In the genomic region with DNA sequence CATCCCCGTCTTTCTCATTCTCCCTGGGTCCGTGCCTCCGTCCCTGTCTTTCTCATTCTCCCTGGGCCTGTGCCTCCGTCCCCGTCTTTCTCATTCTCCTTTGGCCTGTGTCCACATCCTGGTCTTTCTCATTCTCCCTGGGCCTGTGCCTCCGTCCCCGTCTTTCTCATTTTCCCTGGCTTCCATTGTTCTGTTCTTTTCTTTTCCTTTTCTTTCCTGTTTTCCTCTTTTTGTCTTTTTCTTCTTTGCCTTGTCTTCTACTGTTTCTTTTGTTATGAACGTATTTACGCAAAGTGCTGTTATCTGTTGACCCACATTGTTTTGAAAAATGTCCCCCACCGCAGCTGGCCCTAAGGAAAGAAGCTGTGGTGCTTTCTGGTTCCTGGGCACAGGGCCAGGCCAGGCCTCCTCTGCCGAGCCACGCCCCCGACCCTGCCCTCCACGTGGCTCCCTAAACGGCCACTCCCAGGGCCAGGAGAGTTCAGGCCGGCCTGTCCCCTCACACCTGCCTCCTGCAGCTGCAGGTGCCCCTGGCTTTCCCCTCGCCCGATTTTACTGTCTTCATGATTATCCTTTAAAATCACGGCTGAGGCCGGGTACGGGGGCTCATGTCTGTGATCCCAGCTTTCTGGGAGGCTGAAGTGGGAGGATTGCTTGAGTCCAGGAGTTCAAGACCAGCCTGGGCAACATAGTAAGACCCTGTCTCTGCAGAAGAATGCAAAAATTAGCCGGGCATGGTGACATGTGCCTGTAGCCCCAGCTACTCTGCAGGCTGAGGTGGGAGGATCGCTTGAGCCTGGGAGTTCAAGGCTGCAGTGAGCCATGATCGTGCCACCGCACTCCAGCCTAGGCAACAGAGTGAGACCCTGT, we compare ENCODE assay signal across 14 cellular contexts. TPM values are rescaled to one million over a fixed set of nuclear protein-coding genes. Genes with fewer than 3 reads are reported as not detected.
DNase-seq lines count a peak whose midpoint lies in the region; ATAC-seq and TF ChIP-seq lines count a peak whose summit lies in the region.
"Had no signal": no experiment of that assay in that cellular context is flagged by ENCODE, and none has a peak within 500 bp of the region (broad histone marks: within the 10 kb centered on the region; RNA-seq: fewer than 3 reads in every experiment).

No MANE protein-coding gene starts in this region.

- 57% methylated on average over 21 of the region's 25 CpGs for WGBS in right lobe of liver (ENCODE audit: insufficient coverage, low coverage, low lambda C conversion rate, missing lambda C conversion rate)

- no peak overlapping the region for H3K4me3 Mint-ChIP-seq in brain
- H3K4me3 Mint-ChIP-seq: T-cell had no signal

- peaks cover 4% of the 10 kb centered on the region for H3K36me3 Mint-ChIP-seq in brain
- H3K36me3 Mint-ChIP-seq: T-cell had no signal

- no peaks in the 10 kb centered on the region for H3K9me3 Mint-ChIP-seq in brain
- H3K9me3 Mint-ChIP-seq: T-cell had no signal

- no peaks in the 10 kb centered on the region for H3K27me3 ChIP-seq in right lobe of liver
- H3K27me3 ChIP-seq: ascending aorta had no signal

- ATAC-seq in right lobe of liver (peak; percentile 60 to 82 (median 66)), GM19023 (IDR thresholded peaks at IDR 0.05; ENCODE audit: unreplicated experiment) (no peak), GM21717 (IDR thresholded peaks at IDR 0.05; ENCODE audit: unreplicated experiment) (no peak)
- ATAC-seq: T-cell had no signal

- no peak; the same call in 1 of the 2 replicates for TF ChIP-seq RAD21 in Ishikawa (IDR thresholded peaks at IDR 0.05; ENCODE audit: low read depth)

- H3K4me1 Mint-ChIP-seq in brain, result peaks cover 5% of the 10 kb centered on the region
- H3K4me1 Mint-ChIP-seq: T-cell had no signal

- no peak for TF ChIP-seq POLR2A in right lobe of liver (IDR thresholded peaks at IDR 0.05)

- H3K4me1 ChIP-seq in right lobe of liver, result no peaks in the 10 kb centered on the region
- H3K4me1 ChIP-seq: ascending aorta, psoas muscle had no signal

- H3K27ac ChIP-seq in right lobe of liver, result no peak overlapping the region
- H3K27ac ChIP-seq: ascending aorta, psoas muscle had no signal

- peak overlapping the region; percentile 3 to 67 (median 25) for H3K27ac Mint-ChIP-seq in brain
- H3K27ac Mint-ChIP-seq: T-cell had no signal

- peaks cover 0 to 13% (median 0%) of the 10 kb centered on the region in 4 donors for H3K36me3 ChIP-seq in right lobe of liver

- no peak for TF ChIP-seq CTCF in brain (conservative IDR thresholded peaks at IDR 0.05)
- TF ChIP-seq CTCF in right lobe of liver (IDR thresholded peaks at IDR 0.05), result no peak

- H3K27me3 Mint-ChIP-seq in brain, result no peaks in the 10 kb centered on the region
- H3K27me3 Mint-ChIP-seq: T-cell had no signal

- DNase-seq in COLO668 (lab: John Stamatoyannopoulos, UW; ENCODE audit: unreplicated experiment), result peak; percentile 91
- DNase-seq in right lobe of liver, result peak; percentile 52 to 58 (median 52)
- no peak for DNase-seq in activated naive CD4-positive, alpha-beta T cell (lab: John Stamatoyannopoulos, UW)
- no peak for DNase-seq in SKM-1 (lab: John Stamatoyannopoulos, UW; ENCODE audit: unreplicated experiment)
- DNase-seq: Caco-2, KBM-7, NCI-H526, T-cell had no signal

- H3K9me3 ChIP-seq in right lobe of liver, result no peaks in the 10 kb centered on the region
- H3K9me3 ChIP-seq: ascending aorta, Caco-2, psoas muscle had no signal

- intact Hi-C loops in right lobe of liver (cut with DNase I), result no loop called here

- H3K4me3 ChIP-seq in right lobe of liver, result no peak overlapping the region
- H3K4me3 ChIP-seq: ascending aorta, psoas muscle had no signal

- TF ChIP-seq EP300 in Ishikawa (IDR thresholded peaks at IDR 0.05; ENCODE audit: borderline replicate concordance), result no peak

TF ChIP-seq in Ishikawa, 13 proteins besides CTCF, POLR2A, EP300 and RAD21:
- TF ChIP-seq YY1 (IDR thresholded peaks at IDR 0.05; ENCODE audit: low read depth) (no peak), TCF12 (IDR thresholded peaks at IDR 0.05; ENCODE audit: low read depth) (no peak), NFIC (IDR thresholded peaks at IDR 0.05) (peak; percentile 63; the same call in 1 of the 2 replicates)
- TF ChIP-seq, protein P1, sequence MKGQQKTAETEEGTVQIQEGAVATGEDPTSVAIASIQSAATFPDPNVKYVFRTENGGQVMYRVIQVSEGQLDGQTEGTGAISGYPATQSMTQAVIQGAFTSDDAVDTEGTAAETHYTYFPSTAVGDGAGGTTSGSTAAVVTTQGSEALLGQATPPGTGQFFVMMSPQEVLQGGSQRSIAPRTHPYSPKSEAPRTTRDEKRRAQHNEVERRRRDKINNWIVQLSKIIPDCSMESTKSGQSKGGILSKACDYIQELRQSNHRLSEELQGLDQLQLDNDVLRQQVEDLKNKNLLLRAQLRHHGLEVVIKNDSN (IDR thresholded peaks at IDR 0.05), result peak; percentile 88
- TF ChIP-seq, protein P2, sequence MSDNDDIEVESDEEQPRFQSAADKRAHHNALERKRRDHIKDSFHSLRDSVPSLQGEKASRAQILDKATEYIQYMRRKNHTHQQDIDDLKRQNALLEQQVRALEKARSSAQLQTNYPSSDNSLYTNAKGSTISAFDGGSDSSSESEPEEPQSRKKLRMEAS (IDR thresholded peaks at IDR 0.05), result peak; percentile 76

RNA-seq across cellular contexts. Expression of a gene that starts 14.0 kb away (rescaled TPM):
- polyA plus RNA-seq in brain (ENCODE audit: insufficient read depth, low read depth, low replicate concordance), result 0.15 TPM
- 1 to 10 TPM in 3 of 6 experiments, under 1 TPM in 3; 0.12 to 6.7 (median 2.9) TPM for total RNA-seq in right lobe of liver
- total RNA-seq: ascending aorta, T-cell had no signal
- polyA plus RNA-seq: psoas muscle had no signal

RNA-seq across cellular contexts. Expression of a gene that starts 17.5 kb away (rescaled TPM):
- polyA plus RNA-seq in brain (ENCODE audit: insufficient read depth, low read depth, low replicate concordance), result 66.7 TPM
- 10 to 100 TPM; 11.8 to 39.8 (median 26.5) TPM for total RNA-seq in right lobe of liver

RNA-seq across cellular contexts. Expression of a gene that starts 17.6 kb away (rescaled TPM):
- 292 TPM for polyA plus RNA-seq in brain (ENCODE audit: insufficient read depth, low read depth, low replicate concordance)
- 10 to 100 TPM; 22.4 to 64.2 (median 28.2) TPM for total RNA-seq in right lobe of liver

RNA-seq across cellular contexts. Expression of a gene that starts 38.1 kb away (rescaled TPM):
- polyA plus RNA-seq in brain (ENCODE audit: insufficient read depth, low read depth, low replicate concordance), result 3.2 TPM
- not detected for total RNA-seq in right lobe of liver
- total RNA-seq: ascending aorta, psoas muscle had no signal

Comparison
In these comparisons a context has a peak if more than half of its experiments do, and no peak if none do; other contexts are left out.
1. DNase-seq: peak in COLO668 (single experiment) and right lobe of liver (3 of 3); none in activated naive CD4-positive, alpha-beta T cell (0 of 4) and SKM-1 (single experiment).
2. ATAC-seq: peak in right lobe of liver (4 of 4); none in GM19023 (single experiment) and GM21717 (single experiment).